In the genomic region with DNA sequence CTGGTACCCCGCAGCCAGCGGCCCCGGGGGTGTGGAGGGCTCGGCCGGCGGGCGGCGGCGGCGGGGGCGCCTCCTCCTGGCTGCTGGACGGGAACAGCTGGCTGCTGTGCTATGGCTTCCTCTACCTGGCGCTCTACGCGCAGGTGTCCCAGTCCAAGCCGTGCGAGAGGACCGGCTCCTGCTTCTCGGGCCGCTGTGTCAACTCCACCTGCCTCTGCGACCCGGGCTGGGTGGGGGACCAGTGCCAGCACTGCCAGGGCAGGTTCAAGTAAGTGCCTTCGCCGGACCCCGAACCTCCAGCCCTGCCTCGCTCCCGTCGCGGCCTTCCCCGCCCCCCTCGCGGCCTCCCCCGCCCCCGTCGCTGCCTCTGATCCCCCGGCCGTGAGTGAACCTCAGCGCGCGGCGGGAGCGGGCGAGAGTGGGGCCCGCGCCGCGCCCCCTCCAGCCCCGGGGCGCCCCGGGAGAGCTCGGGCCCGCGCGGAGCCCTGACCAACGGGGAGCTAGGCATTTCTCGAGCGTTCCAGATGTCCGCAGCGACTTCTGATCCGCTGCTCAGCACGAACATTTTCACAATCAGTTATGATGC, we compare ENCODE assay signal across 8 cellular contexts. TPM values are rescaled to one million over a fixed set of nuclear protein-coding genes. Genes with fewer than 3 reads are reported as not detected.
DNase-seq lines count a peak whose midpoint lies in the region; ATAC-seq, FAIRE-seq and TF ChIP-seq lines count a peak whose summit lies in the region.

No MANE protein-coding gene starts in this region.

- H3K79me1 ChIP-seq in trophoblast cell (ENCODE audit: low read length), result peaks cover 6% of the 10 kb centered on the region

- H3K18ac ChIP-seq in trophoblast cell (ENCODE audit: low read length), result no peak overlapping the region

- H2BK5ac ChIP-seq in trophoblast cell (ENCODE audit: low read depth, low read length, poor library complexity), result no peak overlapping the region

- DNase-seq in COLO668 (lab: John Stamatoyannopoulos, UW; ENCODE audit: unreplicated experiment), result peak; percentile 60
- DNase-seq in GM19239 (ENCODE audit: insufficient read length, low spot score), result peak; percentile 40
- peak; percentile 46 for DNase-seq in WERI-Rb-1
- peak in 1 of 2 donors; percentile 6 for DNase-seq in trophoblast cell
- no peak for DNase-seq in amniotic stem cell (lab: John Stamatoyannopoulos, UW)
- no peak for DNase-seq in NCI-H1048 (lab: John Stamatoyannopoulos, UW)

- no peak overlapping the region for H3K14ac ChIP-seq in trophoblast cell (ENCODE audit: low read length)

- H4K91ac ChIP-seq in trophoblast cell (ENCODE audit: low read depth, low read length), result no peak overlapping the region

- H3K9ac ChIP-seq in trophoblast cell (ENCODE audit: low read length), result peak overlapping the region; percentile 57

- H4K12ac ChIP-seq in trophoblast cell (ENCODE audit: low read depth, low read length), result no peak overlapping the region

- TF ChIP-seq CTCF in WERI-Rb-1 (IDR thresholded peaks at IDR 0.05; ENCODE audit: low read depth, low read length), result peak; percentile 51
- peak in 1 of 4 experiments; percentile 40 for TF ChIP-seq CTCF in gastroesophageal sphincter (IDR thresholded peaks at IDR 0.05)

- no peak overlapping the region for H4K8ac ChIP-seq in trophoblast cell (ENCODE audit: low read depth, low read length)

- TF ChIP-seq EP300 in gastroesophageal sphincter (IDR thresholded peaks at IDR 0.05), result no peak

- H3K4me2 ChIP-seq in trophoblast cell (ENCODE audit: low read length), result peak overlapping the region; percentile 99

- peak overlapping the region; percentile 88 for H3K4me3 ChIP-seq in WERI-Rb-1 (ENCODE audit: low read depth, low read length)
- H3K4me3 ChIP-seq in gastroesophageal sphincter, result peak overlapping the region; percentile 51 to 77
- H3K4me3 ChIP-seq in trophoblast cell (ENCODE audit: low read depth, low read length), result peak overlapping the region; percentile 94

- H2BK12ac ChIP-seq in trophoblast cell (ENCODE audit: low read length), result no peak overlapping the region

- TF ChIP-seq POLR2A in gastroesophageal sphincter (IDR thresholded peaks at IDR 0.05), result no peak

- no peak overlapping the region for H2AK5ac ChIP-seq in trophoblast cell (ENCODE audit: low read length)

- no peaks in the 10 kb centered on the region for H3K27me3 ChIP-seq in WERI-Rb-1 (ENCODE audit: insufficient read depth, low read depth, severe bottlenecking)
- H3K27me3 ChIP-seq in gastroesophageal sphincter, result peaks cover 28% of the 10 kb centered on the region
- H3K27me3 ChIP-seq in trophoblast cell (ENCODE audit: insufficient read depth, low read length), result peaks cover 16% of the 10 kb centered on the region

- H3K4me1 ChIP-seq in gastroesophageal sphincter (peaks cover 0 to 30% (median 9%) of the 10 kb centered on the region in 3 donors), trophoblast cell (ENCODE audit: control insufficient read depth in 1 of 2, insufficient read depth in 2 of 2, low read length in 2 of 2) (peaks cover 2 to 4% of the 10 kb centered on the region in 2 experiments)

- H3K23ac ChIP-seq in trophoblast cell (ENCODE audit: low read length), result no peak overlapping the region

- ATAC-seq in HG03159 (IDR thresholded peaks at IDR 0.05; ENCODE audit: unreplicated experiment), result peak; percentile 50
- peak; percentile 12 for ATAC-seq in gastroesophageal sphincter

- peak overlapping the region; percentile 99 for H2AFZ ChIP-seq in trophoblast cell (ENCODE audit: insufficient read depth, low read length, poor library complexity)

- H3K4ac ChIP-seq in trophoblast cell (ENCODE audit: low read depth, low read length), result no peak overlapping the region

- no peak for FAIRE-seq in GM19239 (lab: Jason Lieb, UNC)

- H3K27ac ChIP-seq in WERI-Rb-1, result peak overlapping the region; percentile 95
- H3K27ac ChIP-seq in gastroesophageal sphincter, result peak overlapping the region in 3 of 4 donors; percentile 68 to 79 (median 77)
- H3K27ac ChIP-seq in trophoblast cell (ENCODE audit: low read depth, low read length), result no peak overlapping the region

- no peak overlapping the region for H2BK120ac ChIP-seq in trophoblast cell (ENCODE audit: insufficient read depth, low read length, poor library complexity)

- WGBS in gastroesophageal sphincter (ENCODE audit: low coverage in 1 of 2), 2 donors, result 3 to 5% methylated on average over 13 to 19 of the region's 61 CpGs
- no CpG with 5 or more reads among the region's 61 CpGs for WGBS in trophoblast cell (ENCODE audit: extremely low coverage, insufficient coverage, insufficient read length)

- H3K9me3 ChIP-seq in WERI-Rb-1 (ENCODE audit: severe bottlenecking) (no peaks in the 10 kb centered on the region), gastroesophageal sphincter (no peaks in the 10 kb centered on the region), trophoblast cell (ENCODE audit: insufficient read depth, low read depth, low read length) (no peaks in the 10 kb centered on the region)

- H3K79me2 ChIP-seq in trophoblast cell (ENCODE audit: control insufficient read depth, insufficient read depth, low read length, poor library complexity), result peaks cover 6% of the 10 kb centered on the region

- H3K36me3 ChIP-seq in WERI-Rb-1 (no peaks in the 10 kb centered on the region), gastroesophageal sphincter (no peaks in the 10 kb centered on the region), trophoblast cell (ENCODE audit: control insufficient read depth in 1 of 2, insufficient read depth in 2 of 2, low read length in 2 of 2) (no peaks in the 10 kb centered on the region)

RNA-seq across cellular contexts. Expression of gene ATRNL1, which starts 0.7 kb away (rescaled TPM):
- total RNA-seq in gastroesophageal sphincter, result 10 to 100 TPM in 2 of 4 donors, 1 to 10 TPM in 1, under 1 TPM in 1; 0.93 to 19.0 (median 8.7) TPM
- polyA plus RNA-seq in trophoblast cell (2013), result 2.0 and 2.4 TPM in 2 replicates

Comparison
In these comparisons a context has a peak if more than half of its experiments do, and no peak if none do; other contexts are left out.
1. DNase-seq: peak in COLO668 (single experiment), GM19239 (single experiment) and WERI-Rb-1 (single experiment); none in amniotic stem cell (single experiment) and NCI-H1048 (single experiment).
2. Peak in every context shown above with its lines, with median percentiles within 50 percentile points of each other: H3K4me3 ChIP-seq.